In the genomic region with DNA sequence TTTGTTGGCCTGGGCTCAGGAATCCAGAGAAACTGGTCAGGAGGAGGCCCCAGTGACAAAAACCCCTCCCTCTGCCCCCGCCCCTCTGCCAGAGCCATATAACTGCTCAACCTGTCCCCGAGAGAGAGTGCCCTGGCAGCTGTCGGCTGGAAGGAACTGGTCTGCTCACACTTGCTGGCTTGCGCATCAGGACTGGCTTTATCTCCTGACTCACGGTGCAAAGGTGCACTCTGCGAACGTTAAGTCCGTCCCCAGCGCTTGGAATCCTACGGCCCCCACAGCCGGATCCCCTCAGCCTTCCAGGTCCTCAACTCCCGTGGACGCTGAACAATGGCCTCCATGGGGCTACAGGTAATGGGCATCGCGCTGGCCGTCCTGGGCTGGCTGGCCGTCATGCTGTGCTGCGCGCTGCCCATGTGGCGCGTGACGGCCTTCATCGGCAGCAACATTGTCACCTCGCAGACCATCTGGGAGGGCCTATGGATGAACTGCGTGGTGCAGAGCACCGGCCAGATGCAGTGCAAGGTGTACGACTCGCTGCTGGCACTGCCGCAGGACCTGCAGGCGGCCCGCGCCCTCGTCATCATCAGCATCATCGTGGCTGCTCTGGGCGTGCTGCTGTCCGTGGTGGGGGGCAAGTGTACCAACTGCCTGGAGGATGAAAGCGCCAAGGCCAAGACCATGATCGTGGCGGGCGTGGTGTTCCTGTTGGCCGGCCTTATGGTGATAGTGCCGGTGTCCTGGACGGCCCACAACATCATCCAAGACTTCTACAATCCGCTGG, we compare ENCODE assay signal across 1 cellular context.
TF ChIP-seq lines count a peak whose summit lies in the region.

A gene with protein sequence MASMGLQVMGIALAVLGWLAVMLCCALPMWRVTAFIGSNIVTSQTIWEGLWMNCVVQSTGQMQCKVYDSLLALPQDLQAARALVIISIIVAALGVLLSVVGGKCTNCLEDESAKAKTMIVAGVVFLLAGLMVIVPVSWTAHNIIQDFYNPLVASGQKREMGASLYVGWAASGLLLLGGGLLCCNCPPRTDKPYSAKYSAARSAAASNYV (plus strand): TSS at position 125 of the 784 bp plus-strand sequence. CDS start 206 bp downstream, at position 331.

TF ChIP-seq in H1, 55 proteins besides CTCF, POLR2A, EP300 and RAD21 (continued from another document):
- TF ChIP-seq ATF3 (IDR thresholded peaks at IDR 0.05; ENCODE audit: insufficient read depth, low read depth, low read length), result no peak
- no peak for TF ChIP-seq NRF1 (IDR thresholded peaks at IDR 0.05; ENCODE audit: low read depth, low read length)
- TF ChIP-seq JUND (IDR thresholded peaks at IDR 0.05; ENCODE audit: low read length), result no peak
- no peak for TF ChIP-seq FOSL1 (IDR thresholded peaks at IDR 0.05; ENCODE audit: insufficient read depth, low read depth, low read length)
- TF ChIP-seq CHD7 (IDR thresholded peaks at IDR 0.05; ENCODE audit: insufficient replicate concordance, low read length), result no peak
- TF ChIP-seq SP2 (IDR thresholded peaks at IDR 0.05; ENCODE audit: low read length), result no peak
- TF ChIP-seq SUZ12 (IDR thresholded peaks at IDR 0.05; ENCODE audit: low read length), result no peak
- peak; percentile 89 for TF ChIP-seq TBP (IDR thresholded peaks at IDR 0.05; ENCODE audit: low read depth, low read length)
- no peak for TF ChIP-seq PHF8 (conservative IDR thresholded peaks at IDR 0.05; ENCODE audit: low read depth, low read length)
- no peak for TF ChIP-seq SRF (IDR thresholded peaks at IDR 0.05; ENCODE audit: low read depth, low read length)
- TF ChIP-seq RFX5 (IDR thresholded peaks at IDR 0.05; ENCODE audit: borderline replicate concordance, low read depth, low read length), result no peak
- TF ChIP-seq CBX8 (IDR thresholded peaks at IDR 0.05; ENCODE audit: borderline replicate concordance, low read depth, low read length), result no peak
- 0 out of 2 replicates have a peak, but pooled peaks have one; percentile 19 for TF ChIP-seq TEAD4 (IDR thresholded peaks at IDR 0.05; ENCODE audit: low read depth, low read length)
- no peak for TF ChIP-seq BCL11A (IDR thresholded peaks at IDR 0.05; ENCODE audit: low read depth in 2 of 2, low read length in 2 of 2)
- TF ChIP-seq, protein P1, sequence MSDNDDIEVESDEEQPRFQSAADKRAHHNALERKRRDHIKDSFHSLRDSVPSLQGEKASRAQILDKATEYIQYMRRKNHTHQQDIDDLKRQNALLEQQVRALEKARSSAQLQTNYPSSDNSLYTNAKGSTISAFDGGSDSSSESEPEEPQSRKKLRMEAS (IDR thresholded peaks at IDR 0.05), result peak; percentile 71; the same call in 1 of the 2 replicates
- TF ChIP-seq SIN3A (conservative IDR thresholded peaks at IDR 0.05 in 1 of 2, IDR thresholded peaks at IDR 0.05 in 1 of 2; ENCODE audit: low read depth in 1 of 2, low read length in 2 of 2), result no peak; a peak in 1 of 4 replicates
- no peak for TF ChIP-seq RNF2 (IDR thresholded peaks at IDR 0.05; ENCODE audit: borderline replicate concordance, low read depth, low read length, missing control alignments, poor library complexity, severe bottlenecking)
- TF ChIP-seq HDAC6 (IDR thresholded peaks at IDR 0.05; ENCODE audit: low read depth, low read length), result no peak
- no peak for TF ChIP-seq KDM5A (IDR thresholded peaks at IDR 0.05; ENCODE audit: low read length)
- no peak for TF ChIP-seq RBBP5 (IDR thresholded peaks at IDR 0.05; ENCODE audit: borderline replicate concordance, low read depth, low read length)
- no peak for TF ChIP-seq CTBP2 (IDR thresholded peaks at IDR 0.05; ENCODE audit: borderline replicate concordance, insufficient read depth, insufficient read length, low read length)
- TF ChIP-seq SIRT6 (IDR thresholded peaks at IDR 0.05; ENCODE audit: low read length), result no peak
- TF ChIP-seq MAFK (IDR thresholded peaks at IDR 0.05; ENCODE audit: low read depth, low read length), result 0 out of 2 replicates have a peak, but pooled peaks have one; percentile 17
- TF ChIP-seq POLR2AphosphoS5 (IDR thresholded peaks at IDR 0.05; ENCODE audit: low read depth, low read length), result peak; percentile 97
- TF ChIP-seq CHD2 (IDR thresholded peaks at IDR 0.05; ENCODE audit: low read length), result 0 out of 2 replicates have a peak, but pooled peaks have one; percentile 10
- TF ChIP-seq, protein P2, sequence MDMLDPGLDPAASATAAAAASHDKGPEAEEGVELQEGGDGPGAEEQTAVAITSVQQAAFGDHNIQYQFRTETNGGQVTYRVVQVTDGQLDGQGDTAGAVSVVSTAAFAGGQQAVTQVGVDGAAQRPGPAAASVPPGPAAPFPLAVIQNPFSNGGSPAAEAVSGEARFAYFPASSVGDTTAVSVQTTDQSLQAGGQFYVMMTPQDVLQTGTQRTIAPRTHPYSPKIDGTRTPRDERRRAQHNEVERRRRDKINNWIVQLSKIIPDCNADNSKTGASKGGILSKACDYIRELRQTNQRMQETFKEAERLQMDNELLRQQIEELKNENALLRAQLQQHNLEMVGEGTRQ (IDR thresholded peaks at IDR 0.05; ENCODE audit: low read length), result no peak
- TF ChIP-seq BACH1 (IDR thresholded peaks at IDR 0.05; ENCODE audit: low read length), result no peak
- TF ChIP-seq NANOG (IDR thresholded peaks at IDR 0.05; ENCODE audit: insufficient read depth, low read depth, low read length, poor library complexity, severe bottlenecking), result no peak
- TF ChIP-seq ASH2L (IDR thresholded peaks at IDR 0.05; ENCODE audit: low read length), result no peak
- peak; percentile 35; the same call in 1 of the 2 replicates for TF ChIP-seq E2F6 (IDR thresholded peaks at IDR 0.05)
- 0 out of 2 replicates have a peak, but pooled peaks have one; percentile 9 for TF ChIP-seq YY1 (IDR thresholded peaks at IDR 0.05; ENCODE audit: low read depth, low read length)
- TF ChIP-seq KDM4A (IDR thresholded peaks at IDR 0.05; ENCODE audit: low read depth, low read length, severe bottlenecking), result no peak
- no peak for TF ChIP-seq TCF12 (IDR thresholded peaks at IDR 0.05; ENCODE audit: low read depth, low read length)
- TF ChIP-seq GABPA (IDR thresholded peaks at IDR 0.05; ENCODE audit: borderline replicate concordance, insufficient read depth, low read length), result no peak
- peak; percentile 39 for TF ChIP-seq CREB1 (IDR thresholded peaks at IDR 0.05)
- peak; percentile 78 for TF ChIP-seq TAF1 (IDR thresholded peaks at IDR 0.05; ENCODE audit: low read depth, low read length)
- TF ChIP-seq SAP30 (IDR thresholded peaks at IDR 0.05; ENCODE audit: insufficient read depth, insufficient replicate concordance, low read length), result no peak
- TF ChIP-seq EZH2 (IDR thresholded peaks at IDR 0.05; ENCODE audit: low read depth, low read length, severe bottlenecking), result no peak
- no peak for TF ChIP-seq GTF2F1 (IDR thresholded peaks at IDR 0.05; ENCODE audit: borderline replicate concordance, low read depth, low read length)
- TF ChIP-seq, protein P3, sequence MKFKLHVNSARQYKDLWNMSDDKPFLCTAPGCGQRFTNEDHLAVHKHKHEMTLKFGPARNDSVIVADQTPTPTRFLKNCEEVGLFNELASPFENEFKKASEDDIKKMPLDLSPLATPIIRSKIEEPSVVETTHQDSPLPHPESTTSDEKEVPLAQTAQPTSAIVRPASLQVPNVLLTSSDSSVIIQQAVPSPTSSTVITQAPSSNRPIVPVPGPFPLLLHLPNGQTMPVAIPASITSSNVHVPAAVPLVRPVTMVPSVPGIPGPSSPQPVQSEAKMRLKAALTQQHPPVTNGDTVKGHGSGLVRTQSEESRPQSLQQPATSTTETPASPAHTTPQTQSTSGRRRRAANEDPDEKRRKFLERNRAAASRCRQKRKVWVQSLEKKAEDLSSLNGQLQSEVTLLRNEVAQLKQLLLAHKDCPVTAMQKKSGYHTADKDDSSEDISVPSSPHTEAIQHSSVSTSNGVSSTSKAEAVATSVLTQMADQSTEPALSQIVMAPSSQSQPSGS (IDR thresholded peaks at IDR 0.05; ENCODE audit: low read length), result no peak
- no peak for TF ChIP-seq KDM1A (IDR thresholded peaks at IDR 0.05; ENCODE audit: borderline replicate concordance, low read length)
- no peak for TF ChIP-seq TAF7 (optimal IDR thresholded peaks at IDR 0.05; ENCODE audit: borderline replicate concordance, low read depth, low read length)
- TF ChIP-seq ZNF274 (IDR thresholded peaks at IDR 0.05; ENCODE audit: borderline replicate concordance, extremely low read depth, low read length), result no peak
- no peak for TF ChIP-seq SIX5 (IDR thresholded peaks at IDR 0.05; ENCODE audit: low read depth, low read length)
- peak; percentile 88 for TF ChIP-seq SP1 (IDR thresholded peaks at IDR 0.05; ENCODE audit: low read depth, low read length)
- TF ChIP-seq CHD1 (IDR thresholded peaks at IDR 0.05; ENCODE audit: low read depth, low read length), result no peak
- no peak for TF ChIP-seq POU5F1 (IDR thresholded peaks at IDR 0.05; ENCODE audit: low read depth, low read length)
- TF ChIP-seq BRCA1 (IDR thresholded peaks at IDR 0.05; ENCODE audit: low read depth, low read length), result no peak
- TF ChIP-seq CEBPB (IDR thresholded peaks at IDR 0.05; ENCODE audit: low read depth, low read length), result no peak
